In genomic region chr10:103130910-103131309, GRCh38 we compare ENCODE assay signal across 21 cellular contexts.
"Had no signal": no experiment of that assay in that cellular context is flagged by ENCODE, and none has a peak within 500 bp of the region (broad histone marks: within the 10 kb centered on the region; RNA-seq: fewer than 3 reads in every experiment).

No MANE protein-coding gene starts in this region.

- ATAC-seq: activated CD4-positive, CD25-positive, alpha-beta regulatory T cell treated with anti-CD3 and anti-CD28 coated beads, Interleukin-2, amount 50 U/mL, for 24 hours; naive thymus-derived CD4-positive, alpha-beta T cell; stimulated activated naive CD8-positive, alpha-beta T cell treated with anti-CD3 and anti-CD28 coated beads, Interleukin-15, Interleukin-2, amounts not matched to agents 100 U/mL and 50 U/mL, for 24 hours had no signal

- H3K4me1 ChIP-seq: uterus had no signal

- H3K27me3 ChIP-seq: brain microvascular endothelial cell, esophagus muscularis mucosa, transverse colon, uterus had no signal

- H3K4me3 Mint-ChIP-seq: immature natural killer cell; naive thymus-derived CD4-positive, alpha-beta T cell had no signal

- H3K27me3 Mint-ChIP-seq: naive thymus-derived CD4-positive, alpha-beta T cell had no signal

- H3K27ac Mint-ChIP-seq: naive thymus-derived CD4-positive, alpha-beta T cell had no signal

- H3K36me3 ChIP-seq: brain microvascular endothelial cell, uterus had no signal

- H3K9me3 ChIP-seq: esophagus muscularis mucosa, left ventricle myocardium inferior, transverse colon, uterus had no signal

- DNase-seq: activated CD8-positive, alpha-beta memory T cell treated with anti-CD3 and anti-CD28 coated beads for 24 hours; activated CD8-positive, alpha-beta memory T cell treated with anti-CD3 and anti-CD28 coated beads, Interleukin-2, amount 50 U/mL, for 48 hours; activated gamma-delta T cell treated with Interleukin-2 at 50 U/mL for 16 hours; brain microvascular endothelial cell; central memory CD4-positive, alpha-beta T cell; immature natural killer cell; kidney glomerular epithelial cell; left ventricle myocardium inferior; mammary epithelial cell; naive thymus-derived CD4-positive, alpha-beta T cell; posterior cingulate gyrus; stimulated activated CD4-positive, alpha-beta T cell treated with anti-CD3 and anti-CD28 coated beads, Interleukin-12 subunit alpha, Interleukin-12 subunit beta, amount 100 ng/mL, for 4 hours; stimulated activated CD4-positive, alpha-beta T cell treated with anti-CD3 and anti-CD28 coated beads, Interleukin-1b, Interleukin-23, amount 100 ng/mL, for 48 hours; stimulated activated CD8-positive, alpha-beta memory T cell treated with anti-CD3 and anti-CD28 coated beads, Interleukin-4, amount 100 ng/mL, for 48 hours; stimulated activated naive CD8-positive, alpha-beta T cell treated with anti-CD3 and anti-CD28 coated beads, Interleukin-15, Interleukin-2, amounts not matched to agents 100 U/mL and 50 U/mL, for 24 hours; T1000; transverse colon; uterus had no signal

- H3K4me3 ChIP-seq: coronary artery, esophagus muscularis mucosa, left ventricle myocardium inferior, transverse colon, uterus had no signal

- H3K9me3 Mint-ChIP-seq: immature natural killer cell had no signal

- H3K27ac ChIP-seq: brain microvascular endothelial cell, coronary artery, esophagus muscularis mucosa, left ventricle myocardium inferior, transverse colon, uterus had no signal
